20 cellular contexts compared by ENCODE assay signal in the genomic region with DNA sequence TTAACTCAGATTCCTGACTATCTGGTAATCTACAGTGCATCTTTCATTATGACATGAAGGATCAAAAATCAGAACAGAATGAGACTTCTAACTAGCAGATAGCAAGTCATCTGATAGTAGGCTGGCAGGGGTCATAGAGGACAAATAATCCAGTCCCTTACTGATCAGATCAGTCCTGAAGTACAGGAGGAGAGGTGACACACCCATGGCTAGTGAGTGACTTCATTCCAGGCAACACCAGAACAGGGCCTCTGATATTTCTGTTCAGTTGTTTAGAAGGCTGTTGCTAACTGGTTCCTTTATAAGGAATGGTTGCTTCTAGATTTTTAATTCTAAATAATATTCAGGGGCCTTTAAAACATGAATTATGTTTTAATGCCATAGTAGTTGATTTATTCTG.
DNase-seq lines count a peak whose midpoint lies in the region; ATAC-seq, FAIRE-seq and TF ChIP-seq lines count a peak whose summit lies in the region.
"Had no signal": no experiment of that assay in that cellular context is flagged by ENCODE, and none has a peak within 500 bp of the region (broad histone marks: within the 10 kb centered on the region; RNA-seq: fewer than 3 reads in every experiment).

No MANE protein-coding gene starts in this region.

- no peak overlapping the region for H2AFZ ChIP-seq in osteoblast (ENCODE audit: low read length)

- H3K27me3 ChIP-seq in osteoblast (ENCODE audit: insufficient read depth, low read length), result no peaks in the 10 kb centered on the region
- no peaks in the 10 kb centered on the region for H3K27me3 ChIP-seq in gastrocnemius medialis
- H3K27me3 ChIP-seq: BLaER1 treated with 17β-estradiol and CSF1 and Interleukin-3, amounts not matched to agents 10 nM and 100 nM had no signal

- no peaks in the 10 kb centered on the region for H4K20me1 ChIP-seq in osteoblast (ENCODE audit: insufficient read depth, low read length)
- H4K20me1 ChIP-seq: BLaER1 treated with 17β-estradiol and CSF1 and Interleukin-3, amounts not matched to agents 10 nM and 100 nM had no signal

- H3K79me2 ChIP-seq in osteoblast (ENCODE audit: insufficient read depth, low read length), result no peaks in the 10 kb centered on the region

- H3K9me3 ChIP-seq in osteoblast (ENCODE audit: low read depth, low read length) (no peaks in the 10 kb centered on the region), gastrocnemius medialis (no peaks in the 10 kb centered on the region)
- H3K9me3 ChIP-seq: A549, Caco-2 had no signal

- H3K36me3 ChIP-seq in osteoblast (ENCODE audit: insufficient read depth, low read length) (no peaks in the 10 kb centered on the region), gastrocnemius medialis (no peaks in the 10 kb centered on the region)
- H3K36me3 ChIP-seq: BLaER1 treated with 17β-estradiol and CSF1 and Interleukin-3, amounts not matched to agents 10 nM and 100 nM had no signal

- TF ChIP-seq POLR2A in gastrocnemius medialis (IDR thresholded peaks at IDR 0.05), result no peak

- H3K27ac ChIP-seq in osteoblast (ENCODE audit: low read depth, low read length), result no peak overlapping the region
- H3K27ac ChIP-seq in gastrocnemius medialis, result no peak overlapping the region
- H3K27ac ChIP-seq: 22Rv1; A549; BLaER1 treated with 17β-estradiol and CSF1 and Interleukin-3, amounts not matched to agents 10 nM and 100 nM; C4-2B had no signal

- H3K4me3 ChIP-seq in osteoblast (ENCODE audit: insufficient read depth, low read length) (no peak overlapping the region), gastrocnemius medialis (no peak overlapping the region)
- H3K4me3 ChIP-seq: A549; BLaER1 treated with 17β-estradiol and CSF1 and Interleukin-3, amounts not matched to agents 10 nM and 100 nM had no signal

- peak; percentile 13 for FAIRE-seq in urothelium cell line (lab: Jason Lieb, UNC)
- FAIRE-seq: A549, D721Med, G401.6, GM12891, GM18507 had no signal

- in situ Hi-C loops in gastrocnemius medialis (cut with MboI; ENCODE audit: low sequenced_read_pairs in 4 of 4), result no loop called here

- intact Hi-C loops in left colon (cut with DNase I, micrococcal nuclease) (no loop called here), gastrocnemius medialis (cut with DNase I; ENCODE audit: low total_unique reads) (no loop called here)

- TF ChIP-seq CTCF in osteoblast (IDR thresholded peaks at IDR 0.05; ENCODE audit: extremely low read depth, low read depth, low read length), result no peak
- no peak for TF ChIP-seq CTCF in gastrocnemius medialis (IDR thresholded peaks at IDR 0.05 in 4 of 5, conservative IDR thresholded peaks at IDR 0.05 in 1 of 5)

- DNase-seq in left colon, result no peak
- peak; percentile 79 for DNase-seq in osteoblast (ENCODE audit: insufficient read length, low spot score, missing footprints)
- no peak for DNase-seq in urothelium cell line (ENCODE audit: low spot score)
- DNase-seq in gastrocnemius medialis, result no peak
- DNase-seq: AML-193; Caco-2; Calu3; CD4-positive, alpha-beta T cell; CD8-positive, alpha-beta T cell; DMS79 treated with DMSO at 0.1 percent for 48 hours; GF-D8 had no signal

- H3K4me1 ChIP-seq in osteoblast (ENCODE audit: insufficient read depth, low read length), result peaks cover 2% of the 10 kb centered on the region
- no peaks in the 10 kb centered on the region for H3K4me1 ChIP-seq in gastrocnemius medialis
- H3K4me1 ChIP-seq: A549; BLaER1 treated with 17β-estradiol and CSF1 and Interleukin-3, amounts not matched to agents 10 nM and 100 nM; Caco-2 had no signal

- ATAC-seq in left colon, result peak; percentile 55
- no peak for ATAC-seq in HG02678 (IDR thresholded peaks at IDR 0.05; ENCODE audit: unreplicated experiment)
- ATAC-seq in gastrocnemius medialis, result no peak
- ATAC-seq: A549; CD8-positive, alpha-beta T cell had no signal

- H3K4me2 ChIP-seq in osteoblast (ENCODE audit: insufficient read depth, low read length), result no peak overlapping the region
- H3K4me2 ChIP-seq: A549; BLaER1 treated with 17β-estradiol and CSF1 and Interleukin-3, amounts not matched to agents 10 nM and 100 nM had no signal
